Comparison of ENCODE assay signal across 12 cellular contexts in genomic region chr21:41895643-41896493, GRCh38. TPM values are rescaled to one million over a fixed set of nuclear protein-coding genes. Genes with fewer than 3 reads are reported as not detected.
DNase-seq lines count a peak whose midpoint lies in the region; ATAC-seq and TF ChIP-seq lines count a peak whose summit lies in the region.
"Had no signal": no experiment of that assay in that cellular context is flagged by ENCODE, and none has a peak within 500 bp of the region (broad histone marks: within the 10 kb centered on the region; RNA-seq: fewer than 3 reads in every experiment).

No MANE protein-coding gene starts in this region.

- 69 to 79% (median 73%) methylated on average over 22 of the region's 22 CpGs for WGBS in psoas muscle, 3 donors

- H3K36me3 Mint-ChIP-seq in CD4-positive, CD25-positive, alpha-beta regulatory T cell = peaks cover 10% of the 10 kb centered on the region
- peaks cover 0 to under 1% (median 0%) of the 10 kb centered on the region in 3 donors for H3K36me3 Mint-ChIP-seq in naive thymus-derived CD8-positive, alpha-beta T cell
- peaks cover 5% of the 10 kb centered on the region for H3K36me3 Mint-ChIP-seq in Calu3 (ENCODE audit: insufficient read depth, unreplicated experiment)

- no peak overlapping the region for H3K27ac ChIP-seq in CD4-positive, CD25-positive, alpha-beta regulatory T cell (ENCODE audit: insufficient read depth, low read length, poor library complexity, severe bottlenecking)
- H3K27ac ChIP-seq in psoas muscle = no peak overlapping the region
- H3K27ac ChIP-seq: C4-2B, cardiac muscle cell had no signal

- H3K9me3 Mint-ChIP-seq in CD4-positive, CD25-positive, alpha-beta regulatory T cell = no peaks in the 10 kb centered on the region
- H3K9me3 Mint-ChIP-seq in naive thymus-derived CD8-positive, alpha-beta T cell = no peaks in the 10 kb centered on the region
- H3K9me3 Mint-ChIP-seq in Calu3 (ENCODE audit: low read depth, unreplicated experiment) = no peaks in the 10 kb centered on the region

- peak; percentile 89 to 92 for ATAC-seq in CD4-positive, CD25-positive, alpha-beta regulatory T cell (ENCODE audit: low read depth in 2 of 2)
- ATAC-seq in naive thymus-derived CD8-positive, alpha-beta T cell = peak; percentile 99 to 100
- no peak for ATAC-seq in HG03457 (IDR thresholded peaks at IDR 0.05; ENCODE audit: unreplicated experiment)
- no peak for ATAC-seq in psoas muscle

- H3K4me3 ChIP-seq in CD4-positive, CD25-positive, alpha-beta regulatory T cell (ENCODE audit: low read depth, low read length) = no peak overlapping the region
- no peak overlapping the region for H3K4me3 ChIP-seq in psoas muscle
- H3K4me3 ChIP-seq: cardiac muscle cell had no signal

- H3K27me3 ChIP-seq in CD4-positive, CD25-positive, alpha-beta regulatory T cell (ENCODE audit: control insufficient read depth, insufficient read depth, low read length) = no peaks in the 10 kb centered on the region
- H3K27me3 ChIP-seq in psoas muscle (ENCODE audit: insufficient read depth in 3 of 3, low read length in 2 of 3) = no peaks in the 10 kb centered on the region
- H3K27me3 ChIP-seq: cardiac muscle cell had no signal

- peak overlapping the region in 1 of 4 donors; percentile 44 for H3K4me3 Mint-ChIP-seq in CD4-positive, CD25-positive, alpha-beta regulatory T cell
- peak overlapping the region in 9 of 10 donors; percentile 16 to 86 (median 67) for H3K4me3 Mint-ChIP-seq in naive thymus-derived CD8-positive, alpha-beta T cell
- H3K4me3 Mint-ChIP-seq in Calu3 (ENCODE audit: low read depth, unreplicated experiment) = no peak overlapping the region

- peaks cover 18% of the 10 kb centered on the region for H3K4me1 ChIP-seq in CD4-positive, CD25-positive, alpha-beta regulatory T cell (ENCODE audit: control insufficient read depth, insufficient read depth, low read length, poor library complexity, severe bottlenecking)
- H3K4me1 ChIP-seq in psoas muscle = no peaks in the 10 kb centered on the region

- H3K9me3 ChIP-seq in CD4-positive, CD25-positive, alpha-beta regulatory T cell (ENCODE audit: control insufficient read depth in 2 of 2, low read length in 2 of 2) = no peaks in the 10 kb centered on the region
- no peaks in the 10 kb centered on the region for H3K9me3 ChIP-seq in psoas muscle
- H3K9me3 ChIP-seq: thoracic aorta had no signal

- peak in 2 of 3 donors; percentile 63 to 82 for DNase-seq in CD4-positive, CD25-positive, alpha-beta regulatory T cell
- DNase-seq in OCI-M1 (lab: John Stamatoyannopoulos, UW) = peak; percentile 54
- DNase-seq in activated naive CD4-positive, alpha-beta T cell treated with anti-CD3 and anti-CD28 coated beads, Interleukin-2, amount 50 U/mL, for 16 hours = peak; percentile 60
- peak; percentile 25 to 85 (median 67) for DNase-seq in naive thymus-derived CD8-positive, alpha-beta T cell
- no peak for DNase-seq in Calu3
- no peak for DNase-seq in psoas muscle
- DNase-seq in C1 segment of cervical spinal cord (lab: John Stamatoyannopoulos, UW) = no peak
- DNase-seq: NCI-H510A treated with DMSO at 0.1 percent for 48 hours had no signal

- peaks cover 0 to 33% (median 20%) of the 10 kb centered on the region in 4 donors for H3K4me1 Mint-ChIP-seq in CD4-positive, CD25-positive, alpha-beta regulatory T cell
- peaks cover 20 to 48% (median 31%) of the 10 kb centered on the region in 4 donors for H3K4me1 Mint-ChIP-seq in naive thymus-derived CD8-positive, alpha-beta T cell
- H3K4me1 Mint-ChIP-seq in Calu3 (ENCODE audit: low read depth, unreplicated experiment) = peaks cover 6% of the 10 kb centered on the region

- H3K27me3 Mint-ChIP-seq in CD4-positive, CD25-positive, alpha-beta regulatory T cell = no peaks in the 10 kb centered on the region
- H3K27me3 Mint-ChIP-seq in naive thymus-derived CD8-positive, alpha-beta T cell = no peaks in the 10 kb centered on the region
- no peaks in the 10 kb centered on the region for H3K27me3 Mint-ChIP-seq in Calu3 (ENCODE audit: unreplicated experiment)

- TF ChIP-seq CTCF in Calu3 (IDR thresholded peaks at IDR 0.05; ENCODE audit: unreplicated experiment) = no peak
- no peak for TF ChIP-seq CTCF in psoas muscle (IDR thresholded peaks at IDR 0.05)

- H3K36me3 ChIP-seq in CD4-positive, CD25-positive, alpha-beta regulatory T cell (ENCODE audit: control insufficient read depth, insufficient read depth, low read length) = no peaks in the 10 kb centered on the region
- H3K36me3 ChIP-seq in psoas muscle (ENCODE audit: insufficient read depth in 1 of 2, low read depth in 1 of 2) = peaks cover 0 to 7% of the 10 kb centered on the region in 2 donors
- H3K36me3 ChIP-seq: cardiac muscle cell had no signal

- H3K27ac Mint-ChIP-seq in CD4-positive, CD25-positive, alpha-beta regulatory T cell = peak overlapping the region; percentile 16 to 60 (median 25)
- peak overlapping the region; percentile 36 to 92 (median 86) for H3K27ac Mint-ChIP-seq in naive thymus-derived CD8-positive, alpha-beta T cell
- no peak overlapping the region for H3K27ac Mint-ChIP-seq in Calu3 (ENCODE audit: unreplicated experiment)

- CTCF ChIA-PET in Calu3 (lab: Charles Lee) = no interaction called here

- intact Hi-C loops in Calu3 (cut with micrococcal nuclease; ENCODE audit: unreplicated experiment) (no loop called here), psoas muscle (cut with DNase I) (no loop called here)

- BruUV-seq in Calu3 (replicated peaks; lab: Mats Ljungman, UMichigan) = no TSS peak

- POLR2A ChIA-PET in naive thymus-derived CD8-positive, alpha-beta T cell (lab: Charles Lee) = interaction anchor here (0.6 to 2.8 kb wide), 9 partner anchors 12 to 167 kb away, joined by 3 to 12 read pairs (median 6); partner anchors contain the start of gene PRDM15

RNA-seq across cellular contexts. Expression of gene PRDM15, which starts 16.7 kb away (rescaled TPM):
- 13.2 TPM for total RNA-seq in CD4-positive, CD25-positive, alpha-beta regulatory T cell
- 1 to 10 TPM in 3 of 4 donors, under 1 TPM in 1; 0.75 to 2.7 (median 1.4) TPM for polyA plus RNA-seq in CD4-positive, CD25-positive, alpha-beta regulatory T cell
- total RNA-seq in naive thymus-derived CD8-positive, alpha-beta T cell = 10 to 100 TPM; 20.6 to 23.2 TPM
- polyA plus RNA-seq in naive thymus-derived CD8-positive, alpha-beta T cell = 1 to 10 TPM in 2 of 3 donors, under 1 TPM in 1; 0.77 to 2.9 (median 2.4) TPM
- 10.1 and 10.4 TPM in 2 replicates for total RNA-seq in Calu3 (2022)
- total RNA-seq in psoas muscle = 1 to 10 TPM; 3.2 to 6.4 (median 4.4) TPM
- 1 to 10 TPM; 2.2 to 3.7 (median 2.9) TPM for polyA plus RNA-seq in psoas muscle

RNA-seq across cellular contexts. Expression of gene C2CD2, which starts 58.0 kb away (rescaled TPM):
- 15.3 TPM for total RNA-seq in CD4-positive, CD25-positive, alpha-beta regulatory T cell
- polyA plus RNA-seq in CD4-positive, CD25-positive, alpha-beta regulatory T cell = 1 to 10 TPM; 1.7 to 2.9 (median 2.0) TPM
- 10 to 100 TPM; 13.0 to 14.6 TPM for total RNA-seq in naive thymus-derived CD8-positive, alpha-beta T cell
- 1 to 10 TPM; 2.4 to 3.7 (median 2.8) TPM for polyA plus RNA-seq in naive thymus-derived CD8-positive, alpha-beta T cell
- 13.6 and 15.8 TPM in 2 replicates for total RNA-seq in Calu3 (2022)
- total RNA-seq in psoas muscle = 1 to 10 TPM; 3.2 to 6.6 (median 4.0) TPM
- polyA plus RNA-seq in psoas muscle = 1 to 10 TPM; 1.6 to 2.9 (median 1.9) TPM

Comparison
In these comparisons a context has a peak if more than half of its experiments do, and no peak if none do; other contexts are left out.
1. ATAC-seq: peak in CD4-positive, CD25-positive, alpha-beta regulatory T cell (2 of 2) and naive thymus-derived CD8-positive, alpha-beta T cell (2 of 2); none in HG03457 (single experiment) and psoas muscle (0 of 4).
2. DNase-seq: peak in CD4-positive, CD25-positive, alpha-beta regulatory T cell (2 of 3), OCI-M1 (single experiment), activated naive CD4-positive, alpha-beta T cell treated with anti-CD3 and anti-CD28 coated beads, Interleukin-2, amount 50 U/mL, for 16 hours (single experiment) and naive thymus-derived CD8-positive, alpha-beta T cell (10 of 10); none in Calu3 (single experiment), psoas muscle (0 of 2) and C1 segment of cervical spinal cord (0 of 14).